ENCODE assay signal across 18 cellular contexts in genomic region chr15:31740203-31740602, GRCh38.
A peak's percentile ranks its signal among the peaks of the same experiment; 100 is the strongest.
DNase-seq lines count a peak whose midpoint lies in the region; ATAC-seq and TF ChIP-seq lines count a peak whose summit lies in the region.
"Had no signal": no experiment of that assay in that cellular context is flagged by ENCODE, and none has a peak within 500 bp of the region (broad histone marks: within the 10 kb centered on the region; RNA-seq: fewer than 3 reads in every experiment).

No MANE protein-coding gene starts in this region.

- CTCF ChIA-PET in PC-3 (lab: Charles Lee): no interaction called here

- H3K36me3 Mint-ChIP-seq in endodermal cell (ENCODE audit: low read depth) (no peaks in the 10 kb centered on the region), neural progenitor cell (no peaks in the 10 kb centered on the region)
- no peaks in the 10 kb centered on the region for H3K36me3 Mint-ChIP-seq in stimulated activated effector memory CD8-positive, alpha-beta T cell treated with anti-CD3 and anti-CD28 coated beads, Interleukin-12 subunit alpha, Interleukin-12 subunit beta, amount 100 ng/mL, for 72 hours

- H3K4me3 Mint-ChIP-seq in endodermal cell: no peak overlapping the region
- H3K4me3 Mint-ChIP-seq in neural progenitor cell: no peak overlapping the region
- no peak overlapping the region for H3K4me3 Mint-ChIP-seq in stimulated activated effector memory CD8-positive, alpha-beta T cell treated with anti-CD3 and anti-CD28 coated beads, Interleukin-12 subunit alpha, Interleukin-12 subunit beta, amount 100 ng/mL, for 72 hours
- H3K4me3 Mint-ChIP-seq: activated naive CD8-positive, alpha-beta T cell treated with anti-CD3 and anti-CD28 coated beads, Interleukin-2, amount 50 U/mL, for 24 hours; HFFc6; stimulated activated naive CD8-positive, alpha-beta T cell treated with anti-CD3 and anti-CD28 coated beads, Interleukin-15, Interleukin-2, amounts not matched to agents 100 ng/mL and 50 ng/mL, for 24 hours had no signal

- H4K20me1 ChIP-seq in neural progenitor cell (ENCODE audit: low read depth) (no peaks in the 10 kb centered on the region), PC-3 (ENCODE audit: low read length) (no peaks in the 10 kb centered on the region)

- peaks cover 11% of the 10 kb centered on the region for H3K9me3 ChIP-seq in endodermal cell (ENCODE audit: control insufficient read depth, low read length)
- peaks cover 5% of the 10 kb centered on the region for H3K9me3 ChIP-seq in neural progenitor cell (ENCODE audit: low read depth)
- peaks cover 19% of the 10 kb centered on the region; the same call in 1 of the 2 replicates for H3K9me3 ChIP-seq in PC-3 (ENCODE audit: low read length)

- H3K9me3 Mint-ChIP-seq in endodermal cell: peaks cover 12% of the 10 kb centered on the region
- H3K9me3 Mint-ChIP-seq in neural progenitor cell: peaks cover 9% of the 10 kb centered on the region
- H3K9me3 Mint-ChIP-seq in stimulated activated effector memory CD8-positive, alpha-beta T cell treated with anti-CD3 and anti-CD28 coated beads, Interleukin-12 subunit alpha, Interleukin-12 subunit beta, amount 100 ng/mL, for 72 hours: peaks cover 21% of the 10 kb centered on the region

- H3K27me3 ChIP-seq in endodermal cell (ENCODE audit: control insufficient read depth, insufficient read depth, low read length, poor library complexity, severe bottlenecking): no peaks in the 10 kb centered on the region
- no peaks in the 10 kb centered on the region for H3K27me3 ChIP-seq in neural progenitor cell
- H3K27me3 ChIP-seq in PC-3 (ENCODE audit: low read length): peaks cover 18% of the 10 kb centered on the region
- H3K27me3 ChIP-seq: left lung had no signal

- H3K27ac ChIP-seq in endodermal cell (ENCODE audit: low read depth, low read length) (no peak overlapping the region), neural progenitor cell (no peak overlapping the region), PC-3 (ENCODE audit: low read length) (no peak overlapping the region)
- H3K27ac ChIP-seq: left lung, skin epidermis had no signal

- peak; percentile 39 for TF ChIP-seq CTCF in endodermal cell (conservative IDR thresholded peaks at IDR 0.05)
- no peak for TF ChIP-seq CTCF in neural progenitor cell (IDR thresholded peaks at IDR 0.05)
- TF ChIP-seq CTCF in PC-3 (conservative IDR thresholded peaks at IDR 0.05; ENCODE audit: low read depth, low read length): no peak
- no peak for TF ChIP-seq CTCF in omental fat pad (IDR thresholded peaks at IDR 0.05)

- H3K27ac Mint-ChIP-seq in endodermal cell (no peak overlapping the region), neural progenitor cell (no peak overlapping the region)
- H3K27ac Mint-ChIP-seq in stimulated activated effector memory CD8-positive, alpha-beta T cell treated with anti-CD3 and anti-CD28 coated beads, Interleukin-12 subunit alpha, Interleukin-12 subunit beta, amount 100 ng/mL, for 72 hours: no peak overlapping the region
- H3K27ac Mint-ChIP-seq: activated naive CD8-positive, alpha-beta T cell treated with anti-CD3 and anti-CD28 coated beads, Interleukin-2, amount 50 U/mL, for 24 hours; HFFc6; stimulated activated naive CD8-positive, alpha-beta T cell treated with anti-CD3 and anti-CD28 coated beads, Interleukin-15, Interleukin-2, amounts not matched to agents 100 ng/mL and 50 ng/mL, for 24 hours had no signal

- H3K4me1 ChIP-seq in endodermal cell (ENCODE audit: control insufficient read depth, insufficient read depth, low read length): no peaks in the 10 kb centered on the region
- no peaks in the 10 kb centered on the region for H3K4me1 ChIP-seq in neural progenitor cell
- H3K4me1 ChIP-seq in PC-3 (ENCODE audit: insufficient read depth, low read length): no peaks in the 10 kb centered on the region
- H3K4me1 ChIP-seq: left lung had no signal

- H3F3A ChIP-seq in neural progenitor cell (ENCODE audit: low read depth) (no peaks in the 10 kb centered on the region), PC-3 (ENCODE audit: low read length, unreplicated experiment) (no peaks in the 10 kb centered on the region)

- H3K9me2 ChIP-seq in PC-3 (replicated peaks; ENCODE audit: low read length): no peaks in the 10 kb centered on the region

- intact Hi-C loops in PC-3 (cut with micrococcal nuclease): no loop called here

- no TSS peak for BruUV-seq in PC-3 (replicated peaks; lab: Mats Ljungman, UMichigan)

- no peaks in the 10 kb centered on the region for H3K79me2 ChIP-seq in neural progenitor cell (ENCODE audit: low read depth)
- H3K79me2 ChIP-seq in PC-3 (ENCODE audit: low read length): no peaks in the 10 kb centered on the region

- H2AFZ ChIP-seq in neural progenitor cell (replicated peaks) (no peak overlapping the region), PC-3 (ENCODE audit: low read length) (no peak overlapping the region)

- 74 to 83% methylated on average over 3 to 9 of the region's 9 CpGs for WGBS in endodermal cell (ENCODE audit: insufficient coverage in 1 of 2, insufficient read length in 1 of 2), 2 experiments

- DNase-seq in EL (peak; percentile 4), NCI-H524 treated with DMSO at 0.1 percent for 48 hours (lab: John Stamatoyannopoulos, UW) (peak; percentile 88), endodermal cell (peak; percentile 83), neural progenitor cell (ENCODE audit: low spot score) (peak; percentile 51), PC-3 (no peak), omental fat pad (ENCODE audit: low spot score) (no peak)
- no peak for DNase-seq in stimulated activated effector memory CD8-positive, alpha-beta T cell treated with anti-CD3 and anti-CD28 coated beads, Interleukin-12 subunit alpha, Interleukin-12 subunit beta, amount 100 ng/mL, for 72 hours (ENCODE audit: low spot score in 2 of 2)
- DNase-seq: activated CD4-positive, alpha-beta T cell treated with anti-CD3 and anti-CD28 coated beads, Interleukin-2, amount 50 U/mL, for 1 hour; activated naive CD8-positive, alpha-beta T cell treated with anti-CD3 and anti-CD28 coated beads, Interleukin-2, amount 50 U/mL, for 24 hours; HFFc6; left lung; NCI-H1417 treated with DMSO at 0.1 percent for 48 hours; NK-92 treated with Interleukin-12 subunit alpha and Interleukin-12 subunit beta, amount 100 ng/mL, for 24 hours; T-helper 9 cell had no signal

- H3K4me2 ChIP-seq in neural progenitor cell (no peak overlapping the region), PC-3 (ENCODE audit: low read length) (no peak overlapping the region)

- no peaks in the 10 kb centered on the region for H3K36me3 ChIP-seq in endodermal cell (ENCODE audit: control insufficient read depth, insufficient read depth, low read length)
- no peaks in the 10 kb centered on the region for H3K36me3 ChIP-seq in neural progenitor cell
- no peaks in the 10 kb centered on the region for H3K36me3 ChIP-seq in PC-3 (ENCODE audit: low read depth, low read length)
- H3K36me3 ChIP-seq: left lung had no signal

- H3K4me1 Mint-ChIP-seq in endodermal cell: no peaks in the 10 kb centered on the region
- H3K4me1 Mint-ChIP-seq in neural progenitor cell: no peaks in the 10 kb centered on the region
- H3K4me1 Mint-ChIP-seq in stimulated activated effector memory CD8-positive, alpha-beta T cell treated with anti-CD3 and anti-CD28 coated beads, Interleukin-12 subunit alpha, Interleukin-12 subunit beta, amount 100 ng/mL, for 72 hours: no peaks in the 10 kb centered on the region
- H3K4me1 Mint-ChIP-seq: activated naive CD8-positive, alpha-beta T cell treated with anti-CD3 and anti-CD28 coated beads, Interleukin-2, amount 50 U/mL, for 24 hours had no signal

- POLR2A ChIA-PET in PC-3 (lab: Charles Lee; ENCODE audit: unreplicated experiment): no interaction called here

- H3K4me3 ChIP-seq in endodermal cell (ENCODE audit: low read length): no peak overlapping the region
- H3K4me3 ChIP-seq in neural progenitor cell: no peak overlapping the region
- H3K4me3 ChIP-seq in PC-3 (ENCODE audit: low read length): no peak overlapping the region
- H3K4me3 ChIP-seq: left lung, skin epidermis had no signal

- H3K9ac ChIP-seq in endodermal cell (ENCODE audit: extremely low read depth, low read length, poor library complexity, severe bottlenecking) (no peak overlapping the region), neural progenitor cell (no peak overlapping the region), PC-3 (ENCODE audit: low read length) (no peak overlapping the region)

- H3K27me3 Mint-ChIP-seq in endodermal cell (ENCODE audit: insufficient read depth) (no peaks in the 10 kb centered on the region), neural progenitor cell (ENCODE audit: insufficient read depth, low read depth) (no peaks in the 10 kb centered on the region)

- no peak for ATAC-seq in GM19351 (IDR thresholded peaks at IDR 0.05; ENCODE audit: unreplicated experiment)
- no peak for ATAC-seq in stimulated activated effector memory CD8-positive, alpha-beta T cell treated with anti-CD3 and anti-CD28 coated beads, Interleukin-12 subunit alpha, Interleukin-12 subunit beta, amount 100 ng/mL, for 72 hours
- no peak for ATAC-seq in PC-3
- ATAC-seq in omental fat pad (ENCODE audit: low FRiP score): no peak
- ATAC-seq: activated naive CD8-positive, alpha-beta T cell treated with anti-CD3 and anti-CD28 coated beads, Interleukin-2, amount 50 U/mL, for 24 hours; left lung; Right ventricle myocardium inferior had no signal

Comparison
In these comparisons a context has a peak if more than half of its experiments do, and no peak if none do; other contexts are left out.
1. DNase-seq: peak in EL (single experiment), NCI-H524 treated with DMSO at 0.1 percent for 48 hours (single experiment), endodermal cell (single experiment) and neural progenitor cell (single experiment); none in stimulated activated effector memory CD8-positive, alpha-beta T cell treated with anti-CD3 and anti-CD28 coated beads, Interleukin-12 subunit alpha, Interleukin-12 subunit beta, amount 100 ng/mL, for 72 hours (0 of 2), PC-3 (single experiment) and omental fat pad (single experiment).